1 cellular context compared by ENCODE assay signal in genomic region chr1:145972580-145972979, GRCh38.
TF ChIP-seq lines count a peak whose summit lies in the region.

No MANE protein-coding gene starts in this region.

TF ChIP-seq in HEK293, 187 proteins besides CTCF, POLR2A, EP300 and RAD21 (continued from another document):
- TF ChIP-seq PRDM2 (tag by site-specific recombination; IDR thresholded peaks at IDR 0.05; ENCODE audit: borderline replicate concordance): no peak
